In genomic region chr17:38558751-38559024, GRCh38 we compare ENCODE assay signal across 8 cellular contexts. TPM values are rescaled to one million over a fixed set of nuclear protein-coding genes. Genes with fewer than 3 reads are reported as not detected.
A peak's percentile ranks its signal among the peaks of the same experiment; 100 is the strongest.
DNase-seq lines count a peak whose midpoint lies in the region; ATAC-seq and TF ChIP-seq lines count a peak whose summit lies in the region.

No MANE protein-coding gene starts in this region.

- peak; percentile 6 to 35 for ATAC-seq in activated naive CD4-positive, alpha-beta T cell treated with anti-CD3 and anti-CD28 coated beads, Interleukin-2, amount 50 U/mL, for 72 hours

- peaks cover 26% of the 10 kb centered on the region for H3K4me1 Mint-ChIP-seq in activated naive CD4-positive, alpha-beta T cell treated with anti-CD3 and anti-CD28 coated beads for 36 hours (ENCODE audit: low read depth)

- CTCF ChIA-PET in activated naive CD4-positive, alpha-beta T cell treated with anti-CD3 and anti-CD28 coated beads for 36 hours (lab: Charles Lee): interaction anchor here (0.7 to 8.3 kb wide), 26 partner anchors 8 to 616 kb away, joined by 3 to 171 read pairs (median 6); partner anchors contain the start of genes PSMB3 and SRCIN1

- H3K36me3 ChIP-seq in kidney epithelial cell (ENCODE audit: control insufficient read depth, insufficient read depth, low read length): no peaks in the 10 kb centered on the region
- H3K36me3 ChIP-seq in thymus (ENCODE audit: control insufficient read depth, insufficient read depth): no peaks in the 10 kb centered on the region

- peaks cover 60% of the 10 kb centered on the region for H3K27me3 ChIP-seq in kidney epithelial cell (ENCODE audit: control insufficient read depth, insufficient read depth, low read length)
- peaks cover 48% of the 10 kb centered on the region for H3K27me3 ChIP-seq in thymus (ENCODE audit: control insufficient read depth, insufficient read depth)

- peak overlapping the region; percentile 89 for H3K4me3 Mint-ChIP-seq in activated naive CD4-positive, alpha-beta T cell treated with anti-CD3 and anti-CD28 coated beads for 36 hours

- no peak for DNase-seq in activated naive CD4-positive, alpha-beta T cell treated with anti-CD3 and anti-CD28 coated beads for 36 hours
- no peak for DNase-seq in activated naive CD4-positive, alpha-beta T cell treated with anti-CD3 and anti-CD28 coated beads, Interleukin-2, amount 50 U/mL, for 16 hours
- no peak for DNase-seq in activated naive CD4-positive, alpha-beta T cell treated with anti-CD3 and anti-CD28 coated beads, Interleukin-2, amount 50 U/mL, for 72 hours (ENCODE audit: low spot score in 2 of 2)
- DNase-seq in kidney epithelial cell (ENCODE audit: low read depth): no peak
- no peak for DNase-seq in HT-29 (ENCODE audit: low spot score)
- DNase-seq in SKM-1 (lab: John Stamatoyannopoulos, UW; ENCODE audit: unreplicated experiment): no peak
- no peak for DNase-seq in NCI-H1417 treated with DMSO at 0.1 percent for 48 hours (lab: John Stamatoyannopoulos, UW)

- H3K27ac Mint-ChIP-seq in activated naive CD4-positive, alpha-beta T cell treated with anti-CD3 and anti-CD28 coated beads for 36 hours: no peak overlapping the region
- H3K27ac Mint-ChIP-seq in activated naive CD4-positive, alpha-beta T cell treated with anti-CD3 and anti-CD28 coated beads, Interleukin-2, amount 50 U/mL, for 72 hours: no peak overlapping the region

- peaks cover 15% of the 10 kb centered on the region for H3K4me1 ChIP-seq in thymus (ENCODE audit: control insufficient read depth, insufficient read depth, low read length)

- peaks cover 32% of the 10 kb centered on the region for H3K27me3 Mint-ChIP-seq in activated naive CD4-positive, alpha-beta T cell treated with anti-CD3 and anti-CD28 coated beads for 36 hours (ENCODE audit: low read depth)

- no peak for TF ChIP-seq CTCF in kidney epithelial cell (IDR thresholded peaks at IDR 0.05; ENCODE audit: insufficient read depth, low read length, poor library complexity, severe bottlenecking)

- H3K27ac ChIP-seq in thymus (ENCODE audit: low read depth): no peak overlapping the region

- H3K4me3 ChIP-seq in kidney epithelial cell (ENCODE audit: low read depth, low read length): peak overlapping the region; percentile 27
- peak overlapping the region; percentile 52 for H3K4me3 ChIP-seq in thymus (ENCODE audit: low read length)

- no peaks in the 10 kb centered on the region for H3K9me3 Mint-ChIP-seq in activated naive CD4-positive, alpha-beta T cell treated with anti-CD3 and anti-CD28 coated beads for 36 hours
- H3K9me3 Mint-ChIP-seq in activated naive CD4-positive, alpha-beta T cell treated with anti-CD3 and anti-CD28 coated beads, Interleukin-2, amount 50 U/mL, for 72 hours: no peaks in the 10 kb centered on the region

- intact Hi-C loops in activated naive CD4-positive, alpha-beta T cell treated with anti-CD3 and anti-CD28 coated beads for 36 hours (cut with micrococcal nuclease): loop anchor here (1.0 to 5.0 kb wide), 8 partner anchors 26 to 594 kb away; partner anchors contain the start of gene PLXDC1

- WGBS in thymus: 2% methylated on average over 10 of the region's 10 CpGs

- H3K36me3 Mint-ChIP-seq in activated naive CD4-positive, alpha-beta T cell treated with anti-CD3 and anti-CD28 coated beads for 36 hours (ENCODE audit: low read depth): no peaks in the 10 kb centered on the region
- H3K36me3 Mint-ChIP-seq in activated naive CD4-positive, alpha-beta T cell treated with anti-CD3 and anti-CD28 coated beads, Interleukin-2, amount 50 U/mL, for 72 hours: peaks cover 0 to 5% of the 10 kb centered on the region in 2 donors

- H3K9me3 ChIP-seq in thymus (ENCODE audit: control insufficient read depth): no peaks in the 10 kb centered on the region

RNA-seq across cellular contexts. Expression of gene SRCIN1, which starts 47.1 kb away (rescaled TPM):
- under 1 TPM; 0.67 to 0.94 TPM for total RNA-seq in activated naive CD4-positive, alpha-beta T cell treated with anti-CD3 and anti-CD28 coated beads for 36 hours
- 1 to 10 TPM; 1.1 to 1.2 TPM for total RNA-seq in activated naive CD4-positive, alpha-beta T cell treated with anti-CD3 and anti-CD28 coated beads, Interleukin-2, amount 50 U/mL, for 72 hours
- 0.27 and 0.84 TPM in 2 replicates for total RNA-seq in kidney epithelial cell
- polyA plus RNA-seq in thymus: 1.1 TPM
- total RNA-seq in HT-29 (2014; rRNA removed; shearing (Covaris generic)): 4.9 and 6.0 TPM in 2 replicates
